In genomic region chr6:147166360-147166944, GRCh38 we compare ENCODE assay signal across 1 cellular context.
TF ChIP-seq lines count a peak whose summit lies in the region.

No MANE protein-coding gene starts in this region.

TF ChIP-seq in K562, 482 proteins besides CTCF, POLR2A, EP300 and RAD21 (continued from another document and continues in another):
- peak; percentile 48 for TF ChIP-seq MGA (IDR thresholded peaks at IDR 0.05)
- peak; percentile 92 for TF ChIP-seq ARID1B (IDR thresholded peaks at IDR 0.05)
- TF ChIP-seq ARID4B (CRISPR knock-in tag; IDR thresholded peaks at IDR 0.05) = no peak
- TF ChIP-seq CREB1 (IDR thresholded peaks at IDR 0.05) = peak; percentile 18; the same call in 1 of the 2 replicates
- no peak for TF ChIP-seq CREB1 (CRISPR knock-in tag; IDR thresholded peaks at IDR 0.05)
- peak; percentile 57; the same call in 1 of the 2 replicates for TF ChIP-seq EP400 (IDR thresholded peaks at IDR 0.05)
- TF ChIP-seq HDAC3 (IDR thresholded peaks at IDR 0.05; ENCODE audit: borderline replicate concordance, partially characterized antibody) = peak; percentile 72
- no peak for TF ChIP-seq ZNF407 (IDR thresholded peaks at IDR 0.05; ENCODE audit: low read depth)
- no peak for TF ChIP-seq ZNF444 (CRISPR knock-in tag; IDR thresholded peaks at IDR 0.05)
- TF ChIP-seq SMARCC2 (IDR thresholded peaks at IDR 0.05; ENCODE audit: low read depth) = peak; percentile 83
- TF ChIP-seq CEBPG (CRISPR knock-in tag; IDR thresholded peaks at IDR 0.05) = no peak
- TF ChIP-seq CEBPG (tag; conservative IDR thresholded peaks at IDR 0.05 in 1 of 2, IDR thresholded peaks at IDR 0.05 in 1 of 2) = 0 out of 4 replicates have a peak, but pooled peaks of 1 of the 2 experiments have one; percentile 19
- peak; percentile 78; the same call in 1 of the 2 replicates for TF ChIP-seq NCOA1 (IDR thresholded peaks at IDR 0.05; ENCODE audit: low read depth)
- peak; percentile 40; the same call in 1 of the 2 replicates for TF ChIP-seq ZEB2 (IDR thresholded peaks at IDR 0.05)
- peak; percentile 65 for TF ChIP-seq L3MBTL2 (IDR thresholded peaks at IDR 0.05)
- TF ChIP-seq CHD4 (IDR thresholded peaks at IDR 0.05; ENCODE audit: insufficient read depth, insufficient replicate concordance, low read depth, low read length, poor library complexity, severe bottlenecking) = no peak
- TF ChIP-seq ID3 (CRISPR knock-in tag; IDR thresholded peaks at IDR 0.05) = no peak
- peak; percentile 71; the same call in 1 of the 2 replicates for TF ChIP-seq ID3 (tag; IDR thresholded peaks at IDR 0.05)
- TF ChIP-seq TRIM28 (IDR thresholded peaks at IDR 0.05) = peak; percentile 83; the same call in 1 of the 2 replicates
- TF ChIP-seq PHB2 (IDR thresholded peaks at IDR 0.05; ENCODE audit: low read depth) = no peak; the same call in 1 of the 2 replicates
- peak; percentile 90 for TF ChIP-seq NBN (IDR thresholded peaks at IDR 0.05; ENCODE audit: low read depth)
- peak; percentile 64 for TF ChIP-seq GABPA (tag; conservative IDR thresholded peaks at IDR 0.05; ENCODE audit: low read depth)
- peak; percentile 14; the same call in 1 of the 2 replicates for TF ChIP-seq ADNP (tag; IDR thresholded peaks at IDR 0.05)
- peak; percentile 92 for TF ChIP-seq TEAD4 (IDR thresholded peaks at IDR 0.05; ENCODE audit: low read length)
- no peak for TF ChIP-seq TEAD4 (CRISPR knock-in tag; IDR thresholded peaks at IDR 0.05; ENCODE audit: borderline replicate concordance)
- peak; percentile 75; the same call in 1 of the 2 replicates for TF ChIP-seq ZNF175 (CRISPR knock-in tag; IDR thresholded peaks at IDR 0.05; ENCODE audit: low read depth)
